Comparison of ENCODE assay signal across 1 cellular context in genomic region chr19:14773722-14774121, GRCh38. TPM values are rescaled to one million over a fixed set of nuclear protein-coding genes. Genes with fewer than 3 reads are reported as not detected.
"Had no signal": no experiment of that assay in that cellular context is flagged by ENCODE, and none has a peak within 500 bp of the region (broad histone marks: within the 10 kb centered on the region; RNA-seq: fewer than 3 reads in every experiment).

No MANE protein-coding gene starts in this region.

RNA-seq across cellular contexts. Expression of gene ADGRE2, which starts 4.6 kb away (rescaled TPM):
- polyA plus RNA-seq: neural cell had no signal
